In genomic region chr7:148877517-148877916, GRCh38 we compare ENCODE assay signal across 15 cellular contexts.
"Had no signal": no experiment of that assay in that cellular context is flagged by ENCODE, and none has a peak within 500 bp of the region (broad histone marks: within the 10 kb centered on the region; RNA-seq: fewer than 3 reads in every experiment).

No MANE protein-coding gene starts in this region.

- H3K4me1 ChIP-seq: sigmoid colon had no signal

- H3K27ac ChIP-seq: adrenal gland, coronary artery, heart right ventricle, left lung, sigmoid colon, suprapubic skin, upper lobe of left lung had no signal

- H3K9me3 ChIP-seq: adrenal gland, heart right ventricle, left lung, sigmoid colon, suprapubic skin, upper lobe of left lung had no signal

- ATAC-seq: heart right ventricle, left lung, natural killer cell, Right ventricle myocardium inferior had no signal

- H3K4me3 ChIP-seq: adrenal gland, coronary artery, heart right ventricle, left lung, sigmoid colon, suprapubic skin, upper lobe of left lung had no signal

- H3K36me3 Mint-ChIP-seq: natural killer cell had no signal

- H3K9me3 Mint-ChIP-seq: natural killer cell had no signal

- DNase-seq: activated CD4-positive, alpha-beta T cell treated with anti-CD3 and anti-CD28 coated beads for 48 hours; activated effector memory CD4-positive, alpha-beta T cell treated with anti-CD3 and anti-CD28 coated beads, Interleukin-2, amount 50 U/mL, for 16 hours; adrenal gland; caudate nucleus; effector CD4-positive, alpha-beta T cell; heart right ventricle; left lung; natural killer cell; sigmoid colon; stimulated activated CD4-positive, alpha-beta T cell treated with anti-CD3 and anti-CD28 coated beads, Interleukin-2, amount 100 ng/mL, for 24 hours; stimulated activated naive CD4-positive, alpha-beta T cell; upper lobe of left lung had no signal

- H3K36me3 ChIP-seq: adrenal gland, heart right ventricle, left lung, sigmoid colon, suprapubic skin, upper lobe of left lung had no signal

- H3K27me3 ChIP-seq: adrenal gland, heart right ventricle, left lung, suprapubic skin, upper lobe of left lung had no signal
